Comparison of ENCODE assay signal across 16 cellular contexts in genomic region chr3:112889357-112889756, GRCh38. TPM values are rescaled to one million over a fixed set of nuclear protein-coding genes. Genes with fewer than 3 reads are reported as not detected.
"Had no signal": no experiment of that assay in that cellular context is flagged by ENCODE, and none has a peak within 500 bp of the region (broad histone marks: within the 10 kb centered on the region; RNA-seq: fewer than 3 reads in every experiment).

No MANE protein-coding gene starts in this region.

- H3K27ac Mint-ChIP-seq: activated naive CD4-positive, alpha-beta T cell treated with anti-CD3 and anti-CD28 coated beads, Interleukin-2, amount 50 U/mL, for 24 hours; dendritic cell treated with granulocyte-macrophage colony-stimulating factor and Interleukin-4, amounts not matched to agents 40 ng/mL and 50 ng/mL, for 4 days; effector memory CD8-positive, alpha-beta T cell; naive thymus-derived CD8-positive, alpha-beta T cell had no signal

- ATAC-seq: effector memory CD8-positive, alpha-beta T cell; left cardiac atrium; mucosa of descending colon; naive thymus-derived CD8-positive, alpha-beta T cell had no signal

- H3K36me3 ChIP-seq: brain microvascular endothelial cell, right atrium auricular region, tibial nerve had no signal

- H3K27me3 ChIP-seq: brain microvascular endothelial cell, right atrium auricular region, tibial nerve had no signal

- H3K4me1 Mint-ChIP-seq: activated naive CD4-positive, alpha-beta T cell treated with anti-CD3 and anti-CD28 coated beads, Interleukin-2, amount 50 U/mL, for 24 hours had no signal

- H3K4me1 ChIP-seq: right atrium auricular region, tibial nerve had no signal

- DNase-seq: brain microvascular endothelial cell; effector memory CD8-positive, alpha-beta T cell; hypothalamus; left cardiac atrium; mucosa of descending colon; naive thymus-derived CD8-positive, alpha-beta T cell had no signal

- H3K4me2 ChIP-seq: smooth muscle cell had no signal

- H3K27me3 Mint-ChIP-seq: activated naive CD4-positive, alpha-beta T cell treated with anti-CD3 and anti-CD28 coated beads, Interleukin-2, amount 50 U/mL, for 24 hours had no signal

- H3K4me3 Mint-ChIP-seq: activated naive CD4-positive, alpha-beta T cell treated with anti-CD3 and anti-CD28 coated beads, Interleukin-2, amount 50 U/mL, for 24 hours; dendritic cell treated with granulocyte-macrophage colony-stimulating factor and Interleukin-4, amounts not matched to agents 40 ng/mL and 50 ng/mL, for 4 days; effector memory CD8-positive, alpha-beta T cell; naive thymus-derived CD8-positive, alpha-beta T cell had no signal

- H3K4me3 ChIP-seq: lung, mucosa of descending colon, right atrium auricular region, smooth muscle cell, tibial nerve had no signal

- H3K27ac ChIP-seq: brain microvascular endothelial cell, right atrium auricular region, tibial nerve had no signal

- H3K9me3 Mint-ChIP-seq: activated naive CD4-positive, alpha-beta T cell treated with anti-CD3 and anti-CD28 coated beads, Interleukin-2, amount 50 U/mL, for 24 hours; dendritic cell treated with granulocyte-macrophage colony-stimulating factor and Interleukin-4, amounts not matched to agents 40 ng/mL and 50 ng/mL, for 4 days; effector memory CD8-positive, alpha-beta T cell; naive thymus-derived CD8-positive, alpha-beta T cell had no signal

RNA-seq across cellular contexts. Expression of gene CD200R1L, which starts 42.7 kb away (rescaled TPM):
- total RNA-seq: glomerular endothelial cell; left cardiac atrium; lung; mucosa of descending colon; naive thymus-derived CD8-positive, alpha-beta T cell; posterior vena cava; right atrium auricular region; smooth muscle cell; T-helper 2 cell treated with Interferon-gamma antibody and Interleukin-4, amounts not matched to agents 100 ng/mL and 5 ng/mL, for 36 hours; tibial nerve had no signal
- polyA plus RNA-seq: esophagus; lung; naive thymus-derived CD8-positive, alpha-beta T cell; smooth muscle cell had no signal
